2 cellular contexts compared by ENCODE assay signal in the genomic region with DNA sequence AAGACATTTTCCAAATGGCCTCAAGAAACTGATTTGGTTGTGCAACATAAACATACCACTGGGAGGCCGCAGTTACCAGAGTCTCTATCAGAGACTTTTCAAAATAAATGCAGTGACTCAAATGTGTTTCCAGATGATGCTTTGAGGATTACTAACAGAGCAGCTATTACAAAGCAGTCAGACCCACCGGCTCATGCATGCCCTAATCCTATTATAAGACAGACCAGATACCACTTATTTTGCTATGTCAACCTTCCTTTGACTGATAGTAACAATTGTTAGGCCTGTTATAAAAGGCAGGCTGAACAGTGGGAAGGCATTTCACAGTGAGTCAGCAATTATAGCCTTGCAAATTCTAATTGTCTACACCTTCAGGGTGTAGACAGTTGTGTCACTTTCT.
TF ChIP-seq lines count a peak whose summit lies in the region.

No MANE protein-coding gene starts in this region.

TF ChIP-seq in HepG2, 621 proteins besides CTCF, POLR2A, EP300 and RAD21 (continued from another document):
- TF ChIP-seq, protein P1, sequence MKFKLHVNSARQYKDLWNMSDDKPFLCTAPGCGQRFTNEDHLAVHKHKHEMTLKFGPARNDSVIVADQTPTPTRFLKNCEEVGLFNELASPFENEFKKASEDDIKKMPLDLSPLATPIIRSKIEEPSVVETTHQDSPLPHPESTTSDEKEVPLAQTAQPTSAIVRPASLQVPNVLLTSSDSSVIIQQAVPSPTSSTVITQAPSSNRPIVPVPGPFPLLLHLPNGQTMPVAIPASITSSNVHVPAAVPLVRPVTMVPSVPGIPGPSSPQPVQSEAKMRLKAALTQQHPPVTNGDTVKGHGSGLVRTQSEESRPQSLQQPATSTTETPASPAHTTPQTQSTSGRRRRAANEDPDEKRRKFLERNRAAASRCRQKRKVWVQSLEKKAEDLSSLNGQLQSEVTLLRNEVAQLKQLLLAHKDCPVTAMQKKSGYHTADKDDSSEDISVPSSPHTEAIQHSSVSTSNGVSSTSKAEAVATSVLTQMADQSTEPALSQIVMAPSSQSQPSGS (CRISPR knock-in tag; IDR thresholded peaks at IDR 0.05) = no peak
- TF ChIP-seq FOSL1 (CRISPR knock-in tag; IDR thresholded peaks at IDR 0.05; ENCODE audit: borderline replicate concordance) (no peak), MAZ (IDR thresholded peaks at IDR 0.05; ENCODE audit: borderline replicate concordance, low read depth, low read length) (no peak), MAZ (CRISPR knock-in tag; IDR thresholded peaks at IDR 0.05; ENCODE audit: low read depth) (no peak), ZMYM4 (CRISPR knock-in tag; IDR thresholded peaks at IDR 0.05) (no peak), AHR (CRISPR knock-in tag; IDR thresholded peaks at IDR 0.05) (no peak), ZNF792 (CRISPR knock-in tag; IDR thresholded peaks at IDR 0.05) (no peak), AGO2 (optimal IDR thresholded peaks at IDR 0.05; ENCODE audit: low read depth, low read length) (no peak), KAT7 (CRISPR knock-in tag; IDR thresholded peaks at IDR 0.05; ENCODE audit: borderline replicate concordance) (no peak), SYNCRIP (IDR thresholded peaks at IDR 0.05; ENCODE audit: insufficient read depth, low read depth, low read length) (no peak), TGIF2 (CRISPR knock-in tag; IDR thresholded peaks at IDR 0.05) (no peak), ZNF274 (CRISPR knock-in tag; IDR thresholded peaks at IDR 0.05) (no peak), RARG (CRISPR knock-in tag; IDR thresholded peaks at IDR 0.05; ENCODE audit: low read depth) (no peak), CEBPG (CRISPR knock-in tag; IDR thresholded peaks at IDR 0.05) (no peak), MAFF (IDR thresholded peaks at IDR 0.05; ENCODE audit: low read depth, low read length) (peak; percentile 23; the same call in 1 of the 2 replicates), MAFK (conservative IDR thresholded peaks at IDR 0.05 in 1 of 2, IDR thresholded peaks at IDR 0.05 in 1 of 2; ENCODE audit: low read length in 2 of 2) (peak; percentile 54 to 60; a peak in 3 of 4 replicates), ZMYM3 (CRISPR knock-in tag; IDR thresholded peaks at IDR 0.05) (no peak), HNRNPLL (IDR thresholded peaks at IDR 0.05; ENCODE audit: low read depth, low read length, poor library complexity, severe bottlenecking) (no peak), ZNF776 (CRISPR knock-in tag; IDR thresholded peaks at IDR 0.05) (no peak), MXD4 (CRISPR knock-in tag; IDR thresholded peaks at IDR 0.05) (no peak), SOX13 (IDR thresholded peaks at IDR 0.05) (no peak), SOX13 (CRISPR knock-in tag; conservative IDR thresholded peaks at IDR 0.05 in 1 of 2, IDR thresholded peaks at IDR 0.05 in 1 of 2) (no peak), NFE2L2 (IDR thresholded peaks at IDR 0.05; ENCODE audit: low read length) (peak; percentile 42; the same call in 1 of the 2 replicates)
- TF ChIP-seq, protein P2, sequence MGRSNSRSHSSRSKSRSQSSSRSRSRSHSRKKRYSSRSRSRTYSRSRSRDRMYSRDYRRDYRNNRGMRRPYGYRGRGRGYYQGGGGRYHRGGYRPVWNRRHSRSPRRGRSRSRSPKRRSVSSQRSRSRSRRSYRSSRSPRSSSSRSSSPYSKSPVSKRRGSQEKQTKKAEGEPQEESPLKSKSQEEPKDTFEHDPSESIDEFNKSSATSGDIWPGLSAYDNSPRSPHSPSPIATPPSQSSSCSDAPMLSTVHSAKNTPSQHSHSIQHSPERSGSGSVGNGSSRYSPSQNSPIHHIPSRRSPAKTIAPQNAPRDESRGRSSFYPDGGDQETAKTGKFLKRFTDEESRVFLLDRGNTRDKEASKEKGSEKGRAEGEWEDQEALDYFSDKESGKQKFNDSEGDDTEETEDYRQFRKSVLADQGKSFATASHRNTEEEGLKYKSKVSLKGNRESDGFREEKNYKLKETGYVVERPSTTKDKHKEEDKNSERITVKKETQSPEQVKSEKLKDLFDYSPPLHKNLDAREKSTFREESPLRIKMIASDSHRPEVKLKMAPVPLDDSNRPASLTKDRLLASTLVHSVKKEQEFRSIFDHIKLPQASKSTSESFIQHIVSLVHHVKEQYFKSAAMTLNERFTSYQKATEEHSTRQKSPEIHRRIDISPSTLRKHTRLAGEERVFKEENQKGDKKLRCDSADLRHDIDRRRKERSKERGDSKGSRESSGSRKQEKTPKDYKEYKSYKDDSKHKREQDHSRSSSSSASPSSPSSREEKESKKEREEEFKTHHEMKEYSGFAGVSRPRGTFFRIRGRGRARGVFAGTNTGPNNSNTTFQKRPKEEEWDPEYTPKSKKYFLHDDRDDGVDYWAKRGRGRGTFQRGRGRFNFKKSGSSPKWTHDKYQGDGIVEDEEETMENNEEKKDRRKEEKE (IDR thresholded peaks at IDR 0.05) = no peak
- TF ChIP-seq, protein P3, sequence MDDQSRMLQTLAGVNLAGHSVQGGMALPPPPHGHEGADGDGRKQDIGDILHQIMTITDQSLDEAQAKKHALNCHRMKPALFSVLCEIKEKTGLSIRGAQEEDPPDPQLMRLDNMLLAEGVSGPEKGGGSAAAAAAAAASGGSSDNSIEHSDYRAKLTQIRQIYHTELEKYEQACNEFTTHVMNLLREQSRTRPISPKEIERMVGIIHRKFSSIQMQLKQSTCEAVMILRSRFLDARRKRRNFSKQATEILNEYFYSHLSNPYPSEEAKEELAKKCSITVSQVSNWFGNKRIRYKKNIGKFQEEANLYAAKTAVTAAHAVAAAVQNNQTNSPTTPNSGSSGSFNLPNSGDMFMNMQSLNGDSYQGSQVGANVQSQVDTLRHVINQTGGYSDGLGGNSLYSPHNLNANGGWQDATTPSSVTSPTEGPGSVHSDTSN (CRISPR knock-in tag; IDR thresholded peaks at IDR 0.05; ENCODE audit: borderline replicate concordance) = no peak

TF ChIP-seq in SK-N-SH, 30 proteins besides CTCF, POLR2A, EP300 and RAD21 (continued from another document):
- peak; percentile 31; the same call in 1 of the 2 replicates for TF ChIP-seq MXI1 (IDR thresholded peaks at IDR 0.05; ENCODE audit: low read depth, low read length)
- TF ChIP-seq NFIC (IDR thresholded peaks at IDR 0.05; ENCODE audit: borderline replicate concordance) = no peak
- TF ChIP-seq GATA2 (CRISPR knock-in tag; IDR thresholded peaks at IDR 0.05) = peak; percentile 76
- peak; percentile 45 for TF ChIP-seq CHD2 (IDR thresholded peaks at IDR 0.05; ENCODE audit: low read length, partially characterized antibody)
TF ChIP-seq in SK-N-SH: peak in this region for 5.
